ENCODE assay signal across 12 cellular contexts in genomic region chr18:49784427-49785185, GRCh38. TPM values are rescaled to one million over a fixed set of nuclear protein-coding genes. Genes with fewer than 3 reads are reported as not detected.
DNase-seq lines count a peak whose midpoint lies in the region; ATAC-seq and TF ChIP-seq lines count a peak whose summit lies in the region.
"Had no signal": no experiment of that assay in that cellular context is flagged by ENCODE, and none has a peak within 500 bp of the region (broad histone marks: within the 10 kb centered on the region; RNA-seq: fewer than 3 reads in every experiment).

No MANE protein-coding gene starts in this region.

- TF ChIP-seq CTCF in left ventricle myocardium inferior (IDR thresholded peaks at IDR 0.05; ENCODE audit: borderline replicate concordance) (no peak), Panc1 (IDR thresholded peaks at IDR 0.05) (peak; percentile 14; the same call in 1 of the 2 replicates), fibroblast of pulmonary artery (IDR thresholded peaks at IDR 0.05; ENCODE audit: low read length, missing control alignments) (peak; percentile 44), type B pancreatic cell (conservative IDR thresholded peaks at IDR 0.05) (peak; percentile 44), GM13977 (IDR thresholded peaks at IDR 0.05; ENCODE audit: extremely low read depth, insufficient read depth, missing control alignments) (no peak)

- BruUV-seq in Panc1 (replicated peaks; lab: Mats Ljungman, UMichigan), result no TSS peak

- H3K36me3 ChIP-seq in left ventricle myocardium inferior (peaks cover 89% of the 10 kb centered on the region), Panc1 (ENCODE audit: control insufficient read depth, insufficient read depth, low read length) (no peaks in the 10 kb centered on the region; the same call in 1 of the 2 replicates)

- no peaks in the 10 kb centered on the region for H3K27me3 Mint-ChIP-seq in type B pancreatic cell
- H3K27me3 Mint-ChIP-seq: activated B cell treated with CpG ODN at 0.5 μM for 24 hours had no signal

- H3K4me3 ChIP-seq in left ventricle myocardium inferior (no peak overlapping the region), Panc1 (ENCODE audit: low read depth in 2 of 2, low read length in 2 of 2) (no peak overlapping the region), fibroblast of pulmonary artery (replicated peaks; ENCODE audit: low read depth, low read length) (no peak overlapping the region)

- H3K9me3 ChIP-seq in left ventricle myocardium inferior (replicated peaks) (no peaks in the 10 kb centered on the region), Panc1 (ENCODE audit: control insufficient read depth, insufficient read depth, low read depth, low read length) (no peaks in the 10 kb centered on the region)

- peaks cover 39% of the 10 kb centered on the region for H3K36me3 Mint-ChIP-seq in type B pancreatic cell

- H3K27ac ChIP-seq in left ventricle myocardium inferior (replicated peaks) (peak overlapping the region; percentile 52), Panc1 (ENCODE audit: low read length) (no peak overlapping the region)

- intact Hi-C loops in left ventricle myocardium inferior (cut with micrococcal nuclease), result no loop called here
- intact Hi-C loops in cardiac septum (cut with DNase I), result no loop called here
- intact Hi-C loops in Panc1 (cut with micrococcal nuclease; ENCODE audit: unreplicated experiment), result no loop called here

- peaks cover 9% of the 10 kb centered on the region for H3K4me1 ChIP-seq in left ventricle myocardium inferior
- H3K4me1 ChIP-seq in Panc1 (ENCODE audit: control insufficient read depth, insufficient read depth, low read length), result no peaks in the 10 kb centered on the region

- DNase-seq in left ventricle myocardium inferior (no peak), cardiac septum (ENCODE audit: low spot score) (no peak), Panc1 (ENCODE audit: low read depth, low spot score) (no peak), fibroblast of pulmonary artery (ENCODE audit: low read depth) (peak; percentile 64), type B pancreatic cell (ENCODE audit: extremely low spot score, unreplicated experiment) (no peak), GM13977 (ENCODE audit: low spot score) (no peak)
- DNase-seq in activated CD8-positive, alpha-beta memory T cell treated with anti-CD3 and anti-CD28 coated beads for 24 hours, result no peak
- DNase-seq: activated B cell treated with CpG ODN at 0.5 μM for 24 hours; activated naive CD4-positive, alpha-beta T cell treated with Interleukin-2 at 50 U/mL for 16 hours; GOT3; NCI-H1417 had no signal

- no peaks in the 10 kb centered on the region for H3K9me3 Mint-ChIP-seq in type B pancreatic cell
- H3K9me3 Mint-ChIP-seq: activated B cell treated with CpG ODN at 0.5 μM for 24 hours had no signal

- no peak for ATAC-seq in Panc1
- ATAC-seq in HG02759 (IDR thresholded peaks at IDR 0.05; ENCODE audit: unreplicated experiment), result no peak

- in situ Hi-C loops in Panc1 (cut with HindIII; ENCODE audit: low pct_unique_long_range_greater_than_20kb, low sequenced_read_pairs), result no loop called here
- in situ Hi-C loops in GM13977 (cut with MboI; ENCODE audit: low pct_unique_long_range_greater_than_20kb, low sequenced_read_pairs, unreplicated experiment), result no loop called here

- H3K4me3 Mint-ChIP-seq in type B pancreatic cell, result no peak overlapping the region
- H3K4me3 Mint-ChIP-seq: activated B cell treated with CpG ODN at 0.5 μM for 24 hours had no signal

- H3K27me3 ChIP-seq in left ventricle myocardium inferior (ENCODE audit: low read depth) (no peaks in the 10 kb centered on the region), Panc1 (ENCODE audit: control insufficient read depth, insufficient read depth, low read length) (no peaks in the 10 kb centered on the region)

- no peak overlapping the region for H3K27ac Mint-ChIP-seq in type B pancreatic cell
- H3K27ac Mint-ChIP-seq: activated B cell treated with CpG ODN at 0.5 μM for 24 hours had no signal

- H3K4me1 Mint-ChIP-seq in type B pancreatic cell (ENCODE audit: unreplicated experiment), result no peaks in the 10 kb centered on the region

- POLR2A ChIA-PET in Panc1 (lab: Charles Lee), result no interaction called here

- CTCF ChIA-PET in Panc1 (lab: Charles Lee), result interaction anchor here (0.7 kb wide), 1 partner anchor 998 kb away, joined by 3 read pairs; no protein-coding TSS in a partner anchor

RNA-seq across cellular contexts. Expression of gene ACAA2, which starts 28.7 kb away (rescaled TPM):
- total RNA-seq in left ventricle myocardium inferior (287 TPM), cardiac septum (130 TPM), Panc1 (2021; ENCODE audit: unreplicated experiment) (50.8 TPM), type B pancreatic cell (ENCODE audit: low replicate concordance) (66.7 and 99.0 TPM in 2 replicates)
- 38.6 TPM for polyA plus RNA-seq in Panc1 (2012; ENCODE audit: insufficient read length)

Comparison
In these comparisons a context has a peak if more than half of its experiments do, and no peak if none do; other contexts are left out.
1. CTCF ChIP-seq: peak in Panc1 (single experiment), fibroblast of pulmonary artery (single experiment) and type B pancreatic cell (single experiment); none in left ventricle myocardium inferior (single experiment) and GM13977 (single experiment).